ENCODE assay signal across 1 cellular context in the genomic region with DNA sequence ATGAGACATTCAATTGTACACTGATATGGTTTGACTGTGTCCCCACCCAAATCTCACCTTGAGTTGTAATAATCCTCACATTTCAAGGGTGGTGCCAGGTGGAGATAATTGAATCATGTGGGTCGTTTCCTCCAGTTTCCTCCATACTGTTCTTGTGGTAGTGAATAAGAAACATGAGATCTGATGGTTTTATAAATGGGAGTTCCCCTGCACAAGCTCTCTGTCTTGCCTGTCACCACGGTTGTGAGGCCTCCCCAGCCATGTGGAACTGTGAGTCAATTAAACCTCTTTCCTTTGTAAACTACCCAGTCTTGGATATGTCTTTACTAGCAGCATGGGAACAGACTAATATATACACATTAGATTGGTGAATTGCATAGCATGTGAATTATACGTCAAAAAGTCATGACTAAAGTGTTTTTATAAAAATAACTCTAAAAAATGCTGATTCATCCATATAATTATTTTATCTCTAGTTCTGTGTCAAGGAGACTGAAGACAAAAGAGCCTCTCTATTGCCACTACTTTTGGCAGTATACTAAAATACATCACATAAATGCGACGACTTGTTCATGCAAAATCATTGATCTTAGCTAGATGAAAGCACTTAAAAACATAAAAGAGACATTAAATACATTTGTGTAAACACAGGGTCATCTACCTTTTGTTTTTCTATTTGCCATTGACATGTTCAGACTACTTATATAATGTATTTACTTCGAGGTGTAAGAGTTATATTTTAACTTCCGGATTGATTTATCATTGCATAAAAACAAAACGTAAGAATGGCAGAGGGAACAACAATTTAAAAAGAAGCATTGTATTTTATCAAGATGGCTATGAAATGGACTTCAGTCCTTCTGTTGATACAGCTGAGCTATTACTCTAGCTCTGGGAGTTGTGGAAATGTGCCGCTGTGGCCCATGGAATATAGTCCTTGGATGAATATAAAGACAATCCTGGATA.
TF ChIP-seq lines count a peak whose summit lies in the region.

No MANE protein-coding gene starts in this region.

TF ChIP-seq in HepG2, 621 proteins besides CTCF, POLR2A, EP300 and RAD21 (continued from another document and continues in another):
- no peak for TF ChIP-seq FOXA1 (IDR thresholded peaks at IDR 0.05)
- peak; percentile 39; the same call in 1 of the 2 replicates for TF ChIP-seq FOXA1 (CRISPR knock-in tag; IDR thresholded peaks at IDR 0.05)
- TF ChIP-seq ELF3 (CRISPR knock-in tag; IDR thresholded peaks at IDR 0.05): peak; percentile 51; the same call in 1 of the 2 replicates
- TF ChIP-seq, protein P1, sequence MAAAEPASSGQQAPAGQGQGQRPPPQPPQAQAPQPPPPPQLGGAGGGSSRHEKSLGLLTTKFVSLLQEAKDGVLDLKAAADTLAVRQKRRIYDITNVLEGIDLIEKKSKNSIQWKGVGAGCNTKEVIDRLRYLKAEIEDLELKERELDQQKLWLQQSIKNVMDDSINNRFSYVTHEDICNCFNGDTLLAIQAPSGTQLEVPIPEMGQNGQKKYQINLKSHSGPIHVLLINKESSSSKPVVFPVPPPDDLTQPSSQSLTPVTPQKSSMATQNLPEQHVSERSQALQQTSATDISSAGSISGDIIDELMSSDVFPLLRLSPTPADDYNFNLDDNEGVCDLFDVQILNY (CRISPR knock-in tag; conservative IDR thresholded peaks at IDR 0.05): no peak
- TF ChIP-seq, protein P2, sequence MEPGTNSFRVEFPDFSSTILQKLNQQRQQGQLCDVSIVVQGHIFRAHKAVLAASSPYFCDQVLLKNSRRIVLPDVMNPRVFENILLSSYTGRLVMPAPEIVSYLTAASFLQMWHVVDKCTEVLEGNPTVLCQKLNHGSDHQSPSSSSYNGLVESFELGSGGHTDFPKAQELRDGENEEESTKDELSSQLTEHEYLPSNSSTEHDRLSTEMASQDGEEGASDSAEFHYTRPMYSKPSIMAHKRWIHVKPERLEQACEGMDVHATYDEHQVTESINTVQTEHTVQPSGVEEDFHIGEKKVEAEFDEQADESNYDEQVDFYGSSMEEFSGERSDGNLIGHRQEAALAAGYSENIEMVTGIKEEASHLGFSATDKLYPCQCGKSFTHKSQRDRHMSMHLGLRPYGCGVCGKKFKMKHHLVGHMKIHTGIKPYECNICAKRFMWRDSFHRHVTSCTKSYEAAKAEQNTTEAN (CRISPR knock-in tag; conservative IDR thresholded peaks at IDR 0.05): no peak
- TF ChIP-seq ZNF33A (CRISPR knock-in tag; IDR thresholded peaks at IDR 0.05; ENCODE audit: borderline replicate concordance): no peak
- TF ChIP-seq CCDC6 (CRISPR knock-in tag; IDR thresholded peaks at IDR 0.05): no peak
- TF ChIP-seq SNAI1 (CRISPR knock-in tag; IDR thresholded peaks at IDR 0.05; ENCODE audit: borderline replicate concordance): no peak
- TF ChIP-seq MTF2 (CRISPR knock-in tag; IDR thresholded peaks at IDR 0.05; ENCODE audit: borderline replicate concordance): no peak
- TF ChIP-seq MAFK (conservative IDR thresholded peaks at IDR 0.05 in 1 of 2, IDR thresholded peaks at IDR 0.05 in 1 of 2; ENCODE audit: low read length in 2 of 2): peak; percentile 90 to 93
- TF ChIP-seq JUN (CRISPR knock-in tag; IDR thresholded peaks at IDR 0.05): no peak
- no peak for TF ChIP-seq ZNF776 (CRISPR knock-in tag; IDR thresholded peaks at IDR 0.05)
- no peak for TF ChIP-seq MED13 (CRISPR knock-in tag; IDR thresholded peaks at IDR 0.05)
- peak; percentile 94 for TF ChIP-seq SOX5 (CRISPR knock-in tag; IDR thresholded peaks at IDR 0.05; ENCODE audit: borderline replicate concordance)
- no peak for TF ChIP-seq ZNF235 (CRISPR knock-in tag; IDR thresholded peaks at IDR 0.05; ENCODE audit: borderline replicate concordance)
- TF ChIP-seq, protein P3, sequence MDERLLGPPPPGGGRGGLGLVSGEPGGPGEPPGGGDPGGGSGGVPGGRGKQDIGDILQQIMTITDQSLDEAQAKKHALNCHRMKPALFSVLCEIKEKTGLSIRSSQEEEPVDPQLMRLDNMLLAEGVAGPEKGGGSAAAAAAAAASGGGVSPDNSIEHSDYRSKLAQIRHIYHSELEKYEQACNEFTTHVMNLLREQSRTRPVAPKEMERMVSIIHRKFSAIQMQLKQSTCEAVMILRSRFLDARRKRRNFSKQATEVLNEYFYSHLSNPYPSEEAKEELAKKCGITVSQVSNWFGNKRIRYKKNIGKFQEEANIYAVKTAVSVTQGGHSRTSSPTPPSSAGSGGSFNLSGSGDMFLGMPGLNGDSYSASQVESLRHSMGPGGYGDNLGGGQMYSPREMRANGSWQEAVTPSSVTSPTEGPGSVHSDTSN (CRISPR knock-in tag; IDR thresholded peaks at IDR 0.05): no peak
- no peak for TF ChIP-seq PITX1 (CRISPR knock-in tag; IDR thresholded peaks at IDR 0.05)
- no peak for TF ChIP-seq SMARCC2 (IDR thresholded peaks at IDR 0.05)
- TF ChIP-seq, protein P4, sequence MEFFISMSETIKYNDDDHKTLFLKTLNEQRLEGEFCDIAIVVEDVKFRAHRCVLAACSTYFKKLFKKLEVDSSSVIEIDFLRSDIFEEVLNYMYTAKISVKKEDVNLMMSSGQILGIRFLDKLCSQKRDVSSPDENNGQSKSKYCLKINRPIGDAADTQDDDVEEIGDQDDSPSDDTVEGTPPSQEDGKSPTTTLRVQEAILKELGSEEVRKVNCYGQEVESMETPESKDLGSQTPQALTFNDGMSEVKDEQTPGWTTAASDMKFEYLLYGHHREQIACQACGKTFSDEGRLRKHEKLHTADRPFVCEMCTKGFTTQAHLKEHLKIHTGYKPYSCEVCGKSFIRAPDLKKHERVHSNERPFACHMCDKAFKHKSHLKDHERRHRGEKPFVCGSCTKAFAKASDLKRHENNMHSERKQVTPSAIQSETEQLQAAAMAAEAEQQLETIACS (CRISPR knock-in tag; IDR thresholded peaks at IDR 0.05): no peak
- TF ChIP-seq, protein P5, sequence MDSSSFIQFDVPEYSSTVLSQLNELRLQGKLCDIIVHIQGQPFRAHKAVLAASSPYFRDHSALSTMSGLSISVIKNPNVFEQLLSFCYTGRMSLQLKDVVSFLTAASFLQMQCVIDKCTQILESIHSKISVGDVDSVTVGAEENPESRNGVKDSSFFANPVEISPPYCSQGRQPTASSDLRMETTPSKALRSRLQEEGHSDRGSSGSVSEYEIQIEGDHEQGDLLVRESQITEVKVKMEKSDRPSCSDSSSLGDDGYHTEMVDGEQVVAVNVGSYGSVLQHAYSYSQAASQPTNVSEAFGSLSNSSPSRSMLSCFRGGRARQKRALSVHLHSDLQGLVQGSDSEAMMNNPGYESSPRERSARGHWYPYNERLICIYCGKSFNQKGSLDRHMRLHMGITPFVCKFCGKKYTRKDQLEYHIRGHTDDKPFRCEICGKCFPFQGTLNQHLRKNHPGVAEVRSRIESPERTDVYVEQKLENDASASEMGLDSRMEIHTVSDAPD (CRISPR knock-in tag; IDR thresholded peaks at IDR 0.05): no peak
- TF ChIP-seq RFX3 (CRISPR knock-in tag; IDR thresholded peaks at IDR 0.05): no peak
- no peak for TF ChIP-seq MTA3 (CRISPR knock-in tag; IDR thresholded peaks at IDR 0.05)
- TF ChIP-seq, protein P6, sequence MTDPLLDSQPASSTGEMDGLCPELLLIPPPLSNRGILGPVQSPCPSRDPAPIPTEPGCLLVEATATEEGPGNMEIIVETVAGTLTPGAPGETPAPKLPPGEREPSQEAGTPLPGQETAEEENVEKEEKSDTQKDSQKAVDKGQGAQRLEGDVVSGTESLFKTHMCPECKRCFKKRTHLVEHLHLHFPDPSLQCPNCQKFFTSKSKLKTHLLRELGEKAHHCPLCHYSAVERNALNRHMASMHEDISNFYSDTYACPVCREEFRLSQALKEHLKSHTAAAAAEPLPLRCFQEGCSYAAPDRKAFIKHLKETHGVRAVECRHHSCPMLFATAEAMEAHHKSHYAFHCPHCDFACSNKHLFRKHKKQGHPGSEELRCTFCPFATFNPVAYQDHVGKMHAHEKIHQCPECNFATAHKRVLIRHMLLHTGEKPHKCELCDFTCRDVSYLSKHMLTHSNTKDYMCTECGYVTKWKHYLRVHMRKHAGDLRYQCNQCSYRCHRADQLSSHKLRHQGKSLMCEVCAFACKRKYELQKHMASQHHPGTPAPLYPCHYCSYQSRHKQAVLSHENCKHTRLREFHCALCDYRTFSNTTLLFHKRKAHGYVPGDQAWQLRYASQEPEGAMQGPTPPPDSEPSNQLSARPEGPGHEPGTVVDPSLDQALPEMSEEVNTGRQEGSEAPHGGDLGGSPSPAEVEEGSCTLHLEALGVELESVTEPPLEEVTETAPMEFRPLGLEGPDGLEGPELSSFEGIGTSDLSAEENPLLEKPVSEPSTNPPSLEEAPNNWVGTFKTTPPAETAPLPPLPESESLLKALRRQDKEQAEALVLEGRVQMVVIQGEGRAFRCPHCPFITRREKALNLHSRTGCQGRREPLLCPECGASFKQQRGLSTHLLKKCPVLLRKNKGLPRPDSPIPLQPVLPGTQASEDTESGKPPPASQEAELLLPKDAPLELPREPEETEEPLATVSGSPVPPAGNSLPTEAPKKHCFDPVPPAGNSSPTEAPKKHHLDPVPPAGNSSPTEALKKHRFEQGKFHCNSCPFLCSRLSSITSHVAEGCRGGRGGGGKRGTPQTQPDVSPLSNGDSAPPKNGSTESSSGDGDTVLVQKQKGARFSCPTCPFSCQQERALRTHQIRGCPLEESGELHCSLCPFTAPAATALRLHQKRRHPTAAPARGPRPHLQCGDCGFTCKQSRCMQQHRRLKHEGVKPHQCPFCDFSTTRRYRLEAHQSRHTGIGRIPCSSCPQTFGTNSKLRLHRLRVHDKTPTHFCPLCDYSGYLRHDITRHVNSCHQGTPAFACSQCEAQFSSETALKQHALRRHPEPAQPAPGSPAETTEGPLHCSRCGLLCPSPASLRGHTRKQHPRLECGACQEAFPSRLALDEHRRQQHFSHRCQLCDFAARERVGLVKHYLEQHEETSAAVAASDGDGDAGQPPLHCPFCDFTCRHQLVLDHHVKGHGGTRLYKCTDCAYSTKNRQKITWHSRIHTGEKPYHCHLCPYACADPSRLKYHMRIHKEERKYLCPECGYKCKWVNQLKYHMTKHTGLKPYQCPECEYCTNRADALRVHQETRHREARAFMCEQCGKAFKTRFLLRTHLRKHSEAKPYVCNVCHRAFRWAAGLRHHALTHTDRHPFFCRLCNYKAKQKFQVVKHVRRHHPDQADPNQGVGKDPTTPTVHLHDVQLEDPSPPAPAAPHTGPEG (CRISPR knock-in tag; IDR thresholded peaks at IDR 0.05): no peak
- no peak for TF ChIP-seq HDAC2 (CRISPR knock-in tag; IDR thresholded peaks at IDR 0.05)
- TF ChIP-seq, protein P7, sequence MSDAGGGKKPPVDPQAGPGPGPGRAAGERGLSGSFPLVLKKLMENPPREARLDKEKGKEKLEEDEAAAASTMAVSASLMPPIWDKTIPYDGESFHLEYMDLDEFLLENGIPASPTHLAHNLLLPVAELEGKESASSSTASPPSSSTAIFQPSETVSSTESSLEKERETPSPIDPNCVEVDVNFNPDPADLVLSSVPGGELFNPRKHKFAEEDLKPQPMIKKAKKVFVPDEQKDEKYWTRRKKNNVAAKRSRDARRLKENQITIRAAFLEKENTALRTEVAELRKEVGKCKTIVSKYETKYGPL (CRISPR knock-in tag; IDR thresholded peaks at IDR 0.05): 0 out of 2 replicates have a peak, but pooled peaks have one; percentile 19
- TF ChIP-seq SNRNP70 (IDR thresholded peaks at IDR 0.05; ENCODE audit: low read depth, low read length): no peak
- TF ChIP-seq KLF6 (CRISPR knock-in tag; IDR thresholded peaks at IDR 0.05): no peak
- TF ChIP-seq RCOR2 (CRISPR knock-in tag; IDR thresholded peaks at IDR 0.05): 0 out of 2 replicates have a peak, but pooled peaks have one; percentile 51
- TF ChIP-seq, protein P8, sequence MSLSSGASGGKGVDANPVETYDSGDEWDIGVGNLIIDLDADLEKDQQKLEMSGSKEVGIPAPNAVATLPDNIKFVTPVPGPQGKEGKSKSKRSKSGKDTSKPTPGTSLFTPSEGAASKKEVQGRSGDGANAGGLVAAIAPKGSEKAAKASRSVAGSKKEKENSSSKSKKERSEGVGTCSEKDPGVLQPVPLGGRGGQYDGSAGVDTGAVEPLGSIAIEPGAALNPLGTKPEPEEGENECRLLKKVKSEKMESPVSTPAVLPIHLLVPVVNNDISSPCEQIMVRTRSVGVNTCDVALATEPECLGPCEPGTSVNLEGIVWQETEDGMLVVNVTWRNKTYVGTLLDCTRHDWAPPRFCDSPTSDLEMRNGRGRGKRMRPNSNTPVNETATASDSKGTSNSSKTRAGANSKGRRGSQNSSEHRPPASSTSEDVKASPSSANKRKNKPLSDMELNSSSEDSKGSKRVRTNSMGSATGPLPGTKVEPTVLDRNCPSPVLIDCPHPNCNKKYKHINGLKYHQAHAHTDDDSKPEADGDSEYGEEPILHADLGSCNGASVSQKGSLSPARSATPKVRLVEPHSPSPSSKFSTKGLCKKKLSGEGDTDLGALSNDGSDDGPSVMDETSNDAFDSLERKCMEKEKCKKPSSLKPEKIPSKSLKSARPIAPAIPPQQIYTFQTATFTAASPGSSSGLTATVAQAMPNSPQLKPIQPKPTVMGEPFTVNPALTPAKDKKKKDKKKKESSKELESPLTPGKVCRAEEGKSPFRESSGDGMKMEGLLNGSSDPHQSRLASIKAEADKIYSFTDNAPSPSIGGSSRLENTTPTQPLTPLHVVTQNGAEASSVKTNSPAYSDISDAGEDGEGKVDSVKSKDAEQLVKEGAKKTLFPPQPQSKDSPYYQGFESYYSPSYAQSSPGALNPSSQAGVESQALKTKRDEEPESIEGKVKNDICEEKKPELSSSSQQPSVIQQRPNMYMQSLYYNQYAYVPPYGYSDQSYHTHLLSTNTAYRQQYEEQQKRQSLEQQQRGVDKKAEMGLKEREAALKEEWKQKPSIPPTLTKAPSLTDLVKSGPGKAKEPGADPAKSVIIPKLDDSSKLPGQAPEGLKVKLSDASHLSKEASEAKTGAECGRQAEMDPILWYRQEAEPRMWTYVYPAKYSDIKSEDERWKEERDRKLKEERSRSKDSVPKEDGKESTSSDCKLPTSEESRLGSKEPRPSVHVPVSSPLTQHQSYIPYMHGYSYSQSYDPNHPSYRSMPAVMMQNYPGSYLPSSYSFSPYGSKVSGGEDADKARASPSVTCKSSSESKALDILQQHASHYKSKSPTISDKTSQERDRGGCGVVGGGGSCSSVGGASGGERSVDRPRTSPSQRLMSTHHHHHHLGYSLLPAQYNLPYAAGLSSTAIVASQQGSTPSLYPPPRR (CRISPR knock-in tag; IDR thresholded peaks at IDR 0.05; ENCODE audit: borderline replicate concordance): peak; percentile 19; the same call in 1 of the 2 replicates
- TF ChIP-seq, protein P9, sequence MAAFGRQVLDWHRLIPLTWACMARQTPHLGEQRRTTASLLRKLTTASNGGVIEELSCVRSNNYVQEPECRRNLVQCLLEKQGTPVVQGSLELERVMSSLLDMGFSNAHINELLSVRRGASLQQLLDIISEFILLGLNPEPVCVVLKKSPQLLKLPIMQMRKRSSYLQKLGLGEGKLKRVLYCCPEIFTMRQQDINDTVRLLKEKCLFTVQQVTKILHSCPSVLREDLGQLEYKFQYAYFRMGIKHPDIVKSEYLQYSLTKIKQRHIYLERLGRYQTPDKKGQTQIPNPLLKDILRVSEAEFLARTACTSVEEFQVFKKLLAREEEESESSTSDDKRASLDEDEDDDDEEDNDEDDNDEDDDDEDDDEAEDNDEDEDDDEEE (CRISPR knock-in tag; IDR thresholded peaks at IDR 0.05): no peak
